Comparison of ENCODE assay signal across 15 cellular contexts in genomic region chr15:70761046-70761445, GRCh38. TPM values are rescaled to one million over a fixed set of nuclear protein-coding genes. Genes with fewer than 3 reads are reported as not detected.
DNase-seq lines count a peak whose midpoint lies in the region; ATAC-seq, FAIRE-seq and TF ChIP-seq lines count a peak whose summit lies in the region.
"Had no signal": no experiment of that assay in that cellular context is flagged by ENCODE, and none has a peak within 500 bp of the region (broad histone marks: within the 10 kb centered on the region; RNA-seq: fewer than 3 reads in every experiment).

No MANE protein-coding gene starts in this region.

- H4K5ac ChIP-seq in IMR-90 (ENCODE audit: low read depth, low read length), result no peak overlapping the region

- H3K9ac ChIP-seq in IMR-90 (ENCODE audit: low read depth, low read length) (no peak overlapping the region), neural progenitor cell (no peak overlapping the region)

- H3K4me2 ChIP-seq in IMR-90 (ENCODE audit: low read depth, low read length), result peak overlapping the region; percentile 88
- peak overlapping the region; percentile 90 for H3K4me2 ChIP-seq in neural progenitor cell

- H3K9me3 ChIP-seq in IMR-90 (ENCODE audit: control insufficient read depth, insufficient read depth, low read length) (no peaks in the 10 kb centered on the region), neural progenitor cell (ENCODE audit: low read depth) (no peaks in the 10 kb centered on the region)

- peaks cover 20% of the 10 kb centered on the region for H3F3A ChIP-seq in neural progenitor cell (ENCODE audit: low read depth)

- DNase-seq in BJ (ENCODE audit: low read depth) (no peak), IMR-90 (no peak), coronary artery (ENCODE audit: low spot score) (no peak), neural progenitor cell (ENCODE audit: low spot score) (no peak), D721Med (ENCODE audit: insufficient read length, low spot score) (no peak), posterior vena cava (ENCODE audit: low spot score) (no peak)
- DNase-seq: activated B cell treated with CpG ODN at 0.5 μM for 24 hours; cortex of kidney; islet precursor cell; retina; stimulated activated naive CD4-positive, alpha-beta T cell treated with Interleukin-2 at 50 U/mL for 16 hours had no signal

- peaks cover 17% of the 10 kb centered on the region for H3K4me1 Mint-ChIP-seq in neural progenitor cell

- H4K8ac ChIP-seq in IMR-90 (ENCODE audit: low read depth in 2 of 2, low read length in 2 of 2), result no peak overlapping the region

- CTCF ChIA-PET in BJ (lab: Yijun Ruan, JAX) (interaction anchor here (1.2 to 1.7 kb wide), 4 partner anchors 34 to 50 kb away, joined by 3 to 8 read pairs (median 4); no protein-coding TSS in a partner anchor), IMR-90 (lab: Yijun Ruan, JAX) (interaction anchor here (0.6 to 1.2 kb wide), 4 partner anchors 45 to 877 kb away, joined by 3 to 4 read pairs (median 4); no protein-coding TSS in a partner anchor)

- H4K20me1 ChIP-seq in IMR-90 (ENCODE audit: insufficient read depth, low read length), result peaks cover 4% of the 10 kb centered on the region
- H4K20me1 ChIP-seq in neural progenitor cell (ENCODE audit: low read depth), result peaks cover 26% of the 10 kb centered on the region

- H2AK9ac ChIP-seq in IMR-90 (replicated peaks; ENCODE audit: low read depth, low read length, poor library complexity), result no peak overlapping the region

- H3K23ac ChIP-seq in IMR-90 (ENCODE audit: low read depth, low read length), result peak overlapping the region; percentile 32; the same call in 1 of the 2 replicates

- H3K27me3 ChIP-seq in BJ (ENCODE audit: control insufficient read depth, insufficient read depth, low read length) (no peaks in the 10 kb centered on the region), IMR-90 (ENCODE audit: control insufficient read depth, insufficient read depth, low read length) (no peaks in the 10 kb centered on the region), neural progenitor cell (no peaks in the 10 kb centered on the region)

- no peak for FAIRE-seq in D721Med (lab: Jason Lieb, UNC)

- no peak overlapping the region for H3K27ac Mint-ChIP-seq in neural progenitor cell
- H3K27ac Mint-ChIP-seq: activated B cell treated with CpG ODN at 0.5 μM for 24 hours; activated naive CD8-positive, alpha-beta T cell had no signal

- no peak overlapping the region for H3K14ac ChIP-seq in IMR-90 (replicated peaks; ENCODE audit: low read depth, low read length)

- TF ChIP-seq CTCF in BJ (IDR thresholded peaks at IDR 0.05; ENCODE audit: insufficient read depth, low read depth, low read length) (no peak), IMR-90 (conservative IDR thresholded peaks at IDR 0.05; ENCODE audit: low read depth, low read length) (no peak), coronary artery (IDR thresholded peaks at IDR 0.05) (no peak), neural progenitor cell (IDR thresholded peaks at IDR 0.05) (no peak), D721Med (IDR thresholded peaks at IDR 0.05; ENCODE audit: insufficient read depth, missing control alignments) (no peak)

- intact Hi-C loops in IMR-90 (cut with micrococcal nuclease) (loop anchor here (2.0 to 5.0 kb wide), 2 partner anchors 14 to 116 kb away; no protein-coding TSS in a partner anchor), posterior vena cava (cut with DNase I) (no loop called here)

- H3K18ac ChIP-seq in IMR-90 (ENCODE audit: low read depth, low read length), result no peak overlapping the region

- no peak overlapping the region for H3K4ac ChIP-seq in IMR-90 (ENCODE audit: low read depth, low read length)

- no peak overlapping the region for H4K91ac ChIP-seq in IMR-90 (ENCODE audit: insufficient read depth, low read depth, low read length)

- no peak overlapping the region for H2BK15ac ChIP-seq in IMR-90 (ENCODE audit: low read depth, low read length)

- peaks cover 6% of the 10 kb centered on the region for H3K27me3 Mint-ChIP-seq in neural progenitor cell (ENCODE audit: insufficient read depth, low read depth)

- POLR2A ChIA-PET in BJ (lab: Charles Lee), result no interaction called here
- POLR2A ChIA-PET in IMR-90 (lab: Charles Lee; ENCODE audit: unreplicated experiment), result interaction anchor here (1.4 to 1.7 kb wide), 2 partner anchors 34 to 39 kb away, joined by 5 to 8 read pairs; no protein-coding TSS in a partner anchor

- H2BK5ac ChIP-seq in IMR-90 (ENCODE audit: low read depth, low read length, poor library complexity, severe bottlenecking), result peak overlapping the region; percentile 61

- peak overlapping the region; percentile 81 for H3K4me3 ChIP-seq in BJ (ENCODE audit: low read depth, low read length)
- peak overlapping the region; percentile 29; the same call in 1 of the 2 replicates for H3K4me3 ChIP-seq in IMR-90 (ENCODE audit: insufficient read depth, low read depth, low read length)
- H3K4me3 ChIP-seq in coronary artery, result peak overlapping the region; percentile 95
- no peak overlapping the region for H3K4me3 ChIP-seq in neural progenitor cell

- H3K56ac ChIP-seq in IMR-90 (ENCODE audit: extremely low read depth, insufficient read depth, low read length), result no peak overlapping the region

- no peaks in the 10 kb centered on the region for H3K36me3 Mint-ChIP-seq in neural progenitor cell
- H3K36me3 Mint-ChIP-seq: activated naive CD8-positive, alpha-beta T cell had no signal

- no peaks in the 10 kb centered on the region for H3K9me1 ChIP-seq in IMR-90 (ENCODE audit: insufficient read depth, low read length)

- BruUV-seq in IMR-90 (replicated peaks; lab: Mats Ljungman, UMichigan), result TSS peak; percentile 3

- no CpG with 5 or more reads among the region's 2 CpGs for WGBS in IMR-90 (ENCODE audit: extremely low coverage in 2 of 2, insufficient read length in 1 of 2), 2 experiments

- H3K36me3 ChIP-seq in BJ (ENCODE audit: control insufficient read depth, insufficient read depth, low read length) (no peaks in the 10 kb centered on the region), IMR-90 (ENCODE audit: control insufficient read depth, insufficient read depth, low read length) (no peaks in the 10 kb centered on the region), neural progenitor cell (no peaks in the 10 kb centered on the region)

- peak overlapping the region; percentile 52; the same call in 1 of the 2 replicates for H3K27ac ChIP-seq in IMR-90 (ENCODE audit: insufficient read depth, low read length)
- H3K27ac ChIP-seq in coronary artery, result no peak overlapping the region
- no peak overlapping the region for H3K27ac ChIP-seq in neural progenitor cell
- H3K27ac ChIP-seq: C4-2B had no signal

- H2AK5ac ChIP-seq in IMR-90 (ENCODE audit: low read depth, low read length), result no peak overlapping the region

- H2BK20ac ChIP-seq in IMR-90 (ENCODE audit: low read depth, low read length), result no peak overlapping the region

- H2AFZ ChIP-seq in IMR-90 (replicated peaks; ENCODE audit: low read length, poor library complexity) (no peak overlapping the region), neural progenitor cell (replicated peaks) (no peak overlapping the region)

- no peak overlapping the region for H2BK120ac ChIP-seq in IMR-90 (ENCODE audit: low read depth, low read length)

- peaks cover 6% of the 10 kb centered on the region for H3K4me1 ChIP-seq in IMR-90 (ENCODE audit: control insufficient read depth, insufficient read depth, low read length)
- H3K4me1 ChIP-seq in neural progenitor cell, result peaks cover 19% of the 10 kb centered on the region

- H3K4me3 Mint-ChIP-seq in neural progenitor cell, result peak overlapping the region; percentile 34
- H3K4me3 Mint-ChIP-seq: activated B cell treated with CpG ODN at 0.5 μM for 24 hours; activated naive CD8-positive, alpha-beta T cell had no signal

- ATAC-seq in IMR-90 (ENCODE audit: low read depth) (no peak), esophagus mucosa (no peak), HG03457 (IDR thresholded peaks at IDR 0.05; ENCODE audit: unreplicated experiment) (no peak)

- in situ Hi-C loops in IMR-90 (cut with MboI; ENCODE audit: low sequenced_read_pairs), result no loop called here

- peaks cover 5 to 19% of the 10 kb centered on the region in 2 experiments for H3K79me1 ChIP-seq in IMR-90 (ENCODE audit: low read depth in 1 of 2, low read length in 2 of 2)

- TF ChIP-seq POLR2A in IMR-90 (IDR thresholded peaks at IDR 0.05; ENCODE audit: low read depth, low read length), result no peak

- peaks cover 62% of the 10 kb centered on the region for H3K79me2 ChIP-seq in neural progenitor cell (ENCODE audit: low read depth)

- dilution Hi-C loops in IMR-90 (cut with HindIII; ENCODE audit: low sequenced_read_pairs, unreplicated experiment), result no loop called here

- no peaks in the 10 kb centered on the region for H3K9me3 Mint-ChIP-seq in neural progenitor cell
- H3K9me3 Mint-ChIP-seq: activated B cell treated with CpG ODN at 0.5 μM for 24 hours had no signal

- no peak for TF ChIP-seq RAD21 in IMR-90 (IDR thresholded peaks at IDR 0.05; ENCODE audit: low read length)

TF ChIP-seq in IMR-90, 13 proteins besides CTCF, POLR2A, EP300 and RAD21 (continues in another document):
- TF ChIP-seq MAFK (IDR thresholded peaks at IDR 0.05; ENCODE audit: low read depth, low read length) (no peak), RCOR1 (IDR thresholded peaks at IDR 0.05; ENCODE audit: insufficient replicate concordance, low read length) (no peak), MAZ (IDR thresholded peaks at IDR 0.05; ENCODE audit: borderline replicate concordance, low read depth, low read length) (no peak), BHLHE40 (IDR thresholded peaks at IDR 0.05; ENCODE audit: low read depth, low read length) (no peak), RFX5 (IDR thresholded peaks at IDR 0.05; ENCODE audit: low read depth, low read length) (no peak), FOS (IDR thresholded peaks at IDR 0.05; ENCODE audit: low read depth, low read length) (no peak), NFE2L2 (IDR thresholded peaks at IDR 0.05; ENCODE audit: low read depth, low read length) (no peak), SMC3 (IDR thresholded peaks at IDR 0.05; ENCODE audit: low read depth, low read length) (no peak), CEBPB (IDR thresholded peaks at IDR 0.05; ENCODE audit: low read depth, low read length) (no peak)

RNA-seq across cellular contexts. Expression of gene UACA, which starts 2.3 kb away (rescaled TPM):
- polyA plus RNA-seq in BJ (2011; rRNA removed) (143 and 162 TPM in 2 replicates), IMR-90 (2012; rRNA removed) (127 and 156 TPM in 2 replicates)
- 315 and 474 TPM in 2 replicates for polyA minus RNA-seq in BJ (2011; rRNA and poly(A)+ RNA removed)
- total RNA-seq in IMR-90 (2012; rRNA removed) (505 and 507 TPM in 2 replicates), neural progenitor cell (ENCODE audit: low replicate concordance) (33.0 and 70.0 TPM in 2 replicates), esophagus mucosa (33.4 TPM), posterior vena cava (100 to 1,000 TPM in 1 of 2 donors, 10 to 100 TPM in 1; 86.6 to 114 TPM)
- 34.2 and 47.8 TPM in 2 replicates for polyA plus RNA-seq in IMR-90 (2012; cell fraction: cytosol; rRNA removed)
- polyA plus RNA-seq in IMR-90 (2012; cell fraction: nucleus; rRNA removed; ENCODE audit: low replicate concordance), result 121 and 277 TPM in 2 replicates
